1 cellular context compared by ENCODE assay signal in genomic region chr9:126386088-126386487, GRCh38.
TF ChIP-seq lines count a peak whose summit lies in the region.

No MANE protein-coding gene starts in this region.

TF ChIP-seq in HepG2, 621 proteins besides CTCF, POLR2A, EP300 and RAD21 (continued from another document):
- TF ChIP-seq, protein P1, sequence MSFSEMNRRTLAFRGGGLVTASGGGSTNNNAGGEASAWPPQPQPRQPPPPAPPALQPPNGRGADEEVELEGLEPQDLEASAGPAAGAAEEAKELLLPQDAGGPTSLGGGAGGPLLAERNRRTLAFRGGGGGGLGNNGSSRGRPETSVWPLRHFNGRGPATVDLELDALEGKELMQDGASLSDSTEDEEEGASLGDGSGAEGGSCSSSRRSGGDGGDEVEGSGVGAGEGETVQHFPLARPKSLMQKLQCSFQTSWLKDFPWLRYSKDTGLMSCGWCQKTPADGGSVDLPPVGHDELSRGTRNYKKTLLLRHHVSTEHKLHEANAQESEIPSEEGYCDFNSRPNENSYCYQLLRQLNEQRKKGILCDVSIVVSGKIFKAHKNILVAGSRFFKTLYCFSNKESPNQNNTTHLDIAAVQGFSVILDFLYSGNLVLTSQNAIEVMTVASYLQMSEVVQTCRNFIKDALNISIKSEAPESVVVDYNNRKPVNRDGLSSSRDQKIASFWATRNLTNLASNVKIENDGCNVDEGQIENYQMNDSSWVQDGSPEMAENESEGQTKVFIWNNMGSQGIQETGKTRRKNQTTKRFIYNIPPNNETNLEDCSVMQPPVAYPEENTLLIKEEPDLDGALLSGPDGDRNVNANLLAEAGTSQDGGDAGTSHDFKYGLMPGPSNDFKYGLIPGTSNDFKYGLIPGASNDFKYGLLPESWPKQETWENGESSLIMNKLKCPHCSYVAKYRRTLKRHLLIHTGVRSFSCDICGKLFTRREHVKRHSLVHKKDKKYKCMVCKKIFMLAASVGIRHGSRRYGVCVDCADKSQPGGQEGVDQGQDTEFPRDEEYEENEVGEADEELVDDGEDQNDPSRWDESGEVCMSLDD (CRISPR knock-in tag; IDR thresholded peaks at IDR 0.05; ENCODE audit: borderline replicate concordance): no peak
- TF ChIP-seq STAG1 (CRISPR knock-in tag; IDR thresholded peaks at IDR 0.05): peak; percentile 85
